ENCODE assay signal across 18 cellular contexts in the genomic region with DNA sequence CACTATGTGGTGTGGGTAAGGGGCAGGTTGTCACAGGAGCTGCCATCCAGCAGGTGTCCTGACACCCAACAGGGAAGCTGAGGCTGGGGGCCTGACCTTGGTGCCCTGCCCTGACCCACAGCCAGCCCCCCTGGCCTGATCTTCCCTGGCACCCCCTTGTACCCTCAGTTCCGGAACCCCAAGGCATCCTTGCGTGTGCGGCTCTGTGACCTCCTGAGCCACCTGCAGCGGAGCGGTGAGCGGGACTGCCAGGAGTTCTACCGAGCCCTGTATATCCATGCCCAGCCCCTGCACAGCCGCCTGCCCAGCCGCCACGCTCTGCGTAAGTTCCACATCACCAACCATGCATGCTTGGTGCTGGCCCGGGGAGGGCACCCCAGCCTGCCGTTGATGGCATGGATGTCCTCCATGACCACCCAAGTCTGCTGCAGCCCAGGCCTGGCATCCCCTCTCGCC. TPM values are rescaled to one million over a fixed set of nuclear protein-coding genes. Genes with fewer than 3 reads are reported as not detected.
DNase-seq lines count a peak whose midpoint lies in the region; ATAC-seq and TF ChIP-seq lines count a peak whose summit lies in the region.
"Had no signal": no experiment of that assay in that cellular context is flagged by ENCODE, and none has a peak within 500 bp of the region (broad histone marks: within the 10 kb centered on the region; RNA-seq: fewer than 3 reads in every experiment).

No MANE protein-coding gene starts in this region.

- no peaks in the 10 kb centered on the region for H3K9me3 ChIP-seq in body of pancreas
- H3K9me3 ChIP-seq in mucosa of descending colon = no peaks in the 10 kb centered on the region

- POLR2A ChIA-PET in activated naive CD8-positive, alpha-beta T cell treated with anti-CD3 and anti-CD28 coated beads, Interleukin-2, amount 10 ng/mL, durations not matched to agents 7 days and 5 days (lab: Charles Lee) = no interaction called here

- TF ChIP-seq CTCF in body of pancreas (IDR thresholded peaks at IDR 0.05) (no peak), mucosa of descending colon (IDR thresholded peaks at IDR 0.05) (no peak)

- H3K4me3 Mint-ChIP-seq in activated naive CD8-positive, alpha-beta T cell treated with anti-CD3 and anti-CD28 coated beads, Interleukin-2, amount 10 ng/mL, durations not matched to agents 7 days and 5 days = no peak overlapping the region
- no peak overlapping the region for H3K4me3 Mint-ChIP-seq in activated naive CD8-positive, alpha-beta T cell treated with anti-CD3 and anti-CD28 coated beads, Interleukin-2, amount 50 U/mL, for 24 hours
- H3K4me3 Mint-ChIP-seq: CD8-positive, alpha-beta memory T cell had no signal

- no peak overlapping the region for H3K27ac Mint-ChIP-seq in activated naive CD8-positive, alpha-beta T cell treated with anti-CD3 and anti-CD28 coated beads, Interleukin-2, amount 10 ng/mL, durations not matched to agents 7 days and 5 days
- H3K27ac Mint-ChIP-seq in activated naive CD8-positive, alpha-beta T cell treated with anti-CD3 and anti-CD28 coated beads, Interleukin-2, amount 50 U/mL, for 24 hours = no peak overlapping the region

- no peak for TF ChIP-seq POLR2A in body of pancreas (IDR thresholded peaks at IDR 0.05)

- H3K36me3 Mint-ChIP-seq in activated naive CD8-positive, alpha-beta T cell treated with anti-CD3 and anti-CD28 coated beads, Interleukin-2, amount 10 ng/mL, durations not matched to agents 7 days and 5 days = peaks cover 18% of the 10 kb centered on the region
- H3K36me3 Mint-ChIP-seq in activated naive CD8-positive, alpha-beta T cell treated with anti-CD3 and anti-CD28 coated beads, Interleukin-2, amount 50 U/mL, for 24 hours (ENCODE audit: low read depth) = peaks cover 12% of the 10 kb centered on the region

- ATAC-seq in activated naive CD8-positive, alpha-beta T cell treated with anti-CD3 and anti-CD28 coated beads, Interleukin-2, amount 10 ng/mL, durations not matched to agents 7 days and 5 days (ENCODE audit: low read depth) = no peak
- ATAC-seq in activated naive CD8-positive, alpha-beta T cell treated with anti-CD3 and anti-CD28 coated beads, Interleukin-2, amount 50 U/mL, for 24 hours = no peak
- ATAC-seq in body of pancreas (no peak), mucosa of descending colon (no peak), HG02759 (IDR thresholded peaks at IDR 0.05; ENCODE audit: unreplicated experiment) (no peak), HG03354 (IDR thresholded peaks at IDR 0.05; ENCODE audit: poor library complexity, severe bottlenecking, unreplicated experiment) (no peak)
- ATAC-seq: GM12878, Panc1 had no signal

- H3K4me1 ChIP-seq in body of pancreas = peaks cover 5% of the 10 kb centered on the region
- H3K4me1 ChIP-seq in mucosa of descending colon (ENCODE audit: low read depth) = no peaks in the 10 kb centered on the region

- no peaks in the 10 kb centered on the region for H3K9me3 Mint-ChIP-seq in activated naive CD8-positive, alpha-beta T cell treated with anti-CD3 and anti-CD28 coated beads, Interleukin-2, amount 10 ng/mL, durations not matched to agents 7 days and 5 days
- H3K9me3 Mint-ChIP-seq in activated naive CD8-positive, alpha-beta T cell treated with anti-CD3 and anti-CD28 coated beads, Interleukin-2, amount 50 U/mL, for 24 hours = no peaks in the 10 kb centered on the region
- H3K9me3 Mint-ChIP-seq: CD8-positive, alpha-beta memory T cell had no signal

- DNase-seq in activated naive CD8-positive, alpha-beta T cell treated with anti-CD3 and anti-CD28 coated beads, Interleukin-2, amount 10 ng/mL, durations not matched to agents 7 days and 5 days = peak; percentile 22
- no peak for DNase-seq in activated naive CD8-positive, alpha-beta T cell treated with anti-CD3 and anti-CD28 coated beads, Interleukin-2, amount 50 U/mL, for 24 hours
- peak in 3 of 4 donors; percentile 3 to 7 (median 3) for DNase-seq in body of pancreas
- peak in 2 of 3 donors; percentile 23 to 51 for DNase-seq in mucosa of descending colon
- peak; percentile 42 for DNase-seq in ureter (ENCODE audit: low spot score)
- DNase-seq in NCI-H1048 (lab: John Stamatoyannopoulos, UW) = no peak
- DNase-seq: amniotic stem cell, IMR-90, NCI-H2081, occipital lobe, small intestine had no signal

- no peak overlapping the region for H3K27ac ChIP-seq in body of pancreas
- H3K27ac ChIP-seq: epithelial cell of prostate had no signal

- H3K4me1 Mint-ChIP-seq in activated naive CD8-positive, alpha-beta T cell treated with anti-CD3 and anti-CD28 coated beads, Interleukin-2, amount 10 ng/mL, durations not matched to agents 7 days and 5 days = peaks cover 17% of the 10 kb centered on the region
- peaks cover 49% of the 10 kb centered on the region for H3K4me1 Mint-ChIP-seq in activated naive CD8-positive, alpha-beta T cell treated with anti-CD3 and anti-CD28 coated beads, Interleukin-2, amount 50 U/mL, for 24 hours

- H3K27me3 ChIP-seq in body of pancreas = no peaks in the 10 kb centered on the region

- H3K27me3 Mint-ChIP-seq in activated naive CD8-positive, alpha-beta T cell treated with anti-CD3 and anti-CD28 coated beads, Interleukin-2, amount 10 ng/mL, durations not matched to agents 7 days and 5 days = no peaks in the 10 kb centered on the region
- no peaks in the 10 kb centered on the region for H3K27me3 Mint-ChIP-seq in activated naive CD8-positive, alpha-beta T cell treated with anti-CD3 and anti-CD28 coated beads, Interleukin-2, amount 50 U/mL, for 24 hours
- H3K27me3 Mint-ChIP-seq: CD8-positive, alpha-beta memory T cell had no signal

- H3K4me3 ChIP-seq in body of pancreas (no peak overlapping the region), mucosa of descending colon (no peak overlapping the region)
- H3K4me3 ChIP-seq: GM12878 had no signal

- WGBS in body of pancreas, 2 donors = 97 to 98% methylated on average over 7 to 14 of the region's 14 CpGs

- H3K36me3 ChIP-seq in body of pancreas (replicated peaks in 1 of 2; ENCODE audit: insufficient read depth in 1 of 2, low read depth in 2 of 2) (no peaks in the 10 kb centered on the region), mucosa of descending colon (ENCODE audit: low read depth) (no peaks in the 10 kb centered on the region)

- intact Hi-C loops in body of pancreas (cut with DNase I) = no loop called here
- intact Hi-C loops in mucosa of descending colon (cut with DNase I, micrococcal nuclease) = no loop called here

RNA-seq across cellular contexts. Expression of gene CARD19, which starts 14.4 kb away (rescaled TPM):
- 10 to 100 TPM; 68.1 to 68.2 TPM for total RNA-seq in activated naive CD8-positive, alpha-beta T cell treated with anti-CD3 and anti-CD28 coated beads, Interleukin-2, amount 10 ng/mL, durations not matched to agents 7 days and 5 days
- total RNA-seq in body of pancreas (10 to 100 TPM in 1 of 2 donors, 1 to 10 TPM in 1; 4.3 to 20.8 TPM), mucosa of descending colon (10 to 100 TPM; 39.1 to 47.8 (median 44.2) TPM), ureter (31.3 TPM)

RNA-seq across cellular contexts. Expression of gene NINJ1, which starts 23.6 kb away (rescaled TPM):
- total RNA-seq in activated naive CD8-positive, alpha-beta T cell treated with anti-CD3 and anti-CD28 coated beads, Interleukin-2, amount 10 ng/mL, durations not matched to agents 7 days and 5 days = 10 to 100 TPM; 29.5 to 30.4 TPM
- total RNA-seq in body of pancreas = 10 to 100 TPM; 32.6 to 32.9 TPM
- 10 to 100 TPM; 19.5 to 68.9 (median 23.2) TPM for total RNA-seq in mucosa of descending colon
- 32.1 TPM for total RNA-seq in ureter

RNA-seq across cellular contexts. Expression of gene SUSD3, which starts 51.9 kb away (rescaled TPM):
- total RNA-seq in activated naive CD8-positive, alpha-beta T cell treated with anti-CD3 and anti-CD28 coated beads, Interleukin-2, amount 10 ng/mL, durations not matched to agents 7 days and 5 days = 10 to 100 TPM; 68.0 to 70.4 TPM
- total RNA-seq in body of pancreas = 1 to 10 TPM in 1 of 2 donors, not detected in 1; 3.6 TPM
- 1 to 10 TPM; 1.2 to 2.5 (median 1.8) TPM for total RNA-seq in mucosa of descending colon
- 3.0 TPM for total RNA-seq in ureter
- total RNA-seq: A673 had no signal

Comparison
In these comparisons a context has a peak if more than half of its experiments do, and no peak if none do; other contexts are left out.
1. DNase-seq: peak in activated naive CD8-positive, alpha-beta T cell treated with anti-CD3 and anti-CD28 coated beads, Interleukin-2, amount 10 ng/mL, durations not matched to agents 7 days and 5 days (single experiment), body of pancreas (3 of 4), mucosa of descending colon (2 of 3) and ureter (single experiment); none in activated naive CD8-positive, alpha-beta T cell treated with anti-CD3 and anti-CD28 coated beads, Interleukin-2, amount 50 U/mL, for 24 hours (single experiment) and NCI-H1048 (single experiment).
2. RNA of gene SUSD3, which starts 51.9 kb away (total RNA-seq): 68.0 to 70.4 TPM in activated naive CD8-positive, alpha-beta T cell treated with anti-CD3 and anti-CD28 coated beads, Interleukin-2, amount 10 ng/mL, durations not matched to agents 7 days and 5 days; 3.6 TPM in body of pancreas, 3.0 TPM in ureter (single experiment) and 1.2 to 2.5 TPM in mucosa of descending colon; every median in the first group is over 10 times any median in the second.